ENCODE assay signal across 24 cellular contexts in genomic region chr4:37477126-37477525, GRCh38.
"Had no signal": no experiment of that assay in that cellular context is flagged by ENCODE, and none has a peak within 500 bp of the region (broad histone marks: within the 10 kb centered on the region; RNA-seq: fewer than 3 reads in every experiment).

No MANE protein-coding gene starts in this region.

- ATAC-seq: activated naive CD8-positive, alpha-beta T cell treated with anti-CD3 and anti-CD28 coated beads, Interleukin-2, amount 50 U/mL, for 24 hours; activated T-cell treated with anti-CD3 and anti-CD28 coated beads, Interleukin-2, amount 50 U/mL, for 4 hours; activated T-helper 17 cell treated with anti-CD3 and anti-CD28 coated beads, Interleukin-2, amount 50 U/mL, for 72 hours; gastrocnemius medialis; left cardiac atrium; left ventricle myocardium superior; naive thymus-derived CD4-positive, alpha-beta T cell; stimulated activated memory B cell treated with anti-CD40 and anti-IgM and Interleukin-4, amounts not matched to agents 10 μg/mL and 1 μg/mL and 100 μg/mL, for 72 hours; stimulated activated naive CD8-positive, alpha-beta T cell treated with anti-CD3 and anti-CD28 coated beads, Interleukin-15, amount 100 ng/mL, for 72 hours; upper lobe of right lung had no signal

- H3K4me3 ChIP-seq: gastrocnemius medialis, right atrium auricular region, smooth muscle cell, upper lobe of right lung had no signal

- H3K27me3 ChIP-seq: gastrocnemius medialis, right atrium auricular region, upper lobe of right lung had no signal

- DNase-seq: activated CD4-positive, alpha-beta memory T cell treated with anti-CD3 and anti-CD28 coated beads, Interleukin-2, amount 10 ng/mL, durations not matched to agents 7 days and 5 days; activated CD4-positive, alpha-beta T cell treated with anti-CD3 and anti-CD28 coated beads, Interleukin-2, amount 10 ng/mL, durations not matched to agents 7 days and 5 days; activated CD4-positive, CD25-positive, alpha-beta regulatory T cell treated with anti-CD3 and anti-CD28 coated beads, Interleukin-2, amount 50 U/mL, for 72 hours; activated naive CD8-positive, alpha-beta T cell treated with anti-CD3 and anti-CD28 coated beads, Interleukin-2, amount 50 U/mL, for 24 hours; activated T-cell treated with anti-CD3 and anti-CD28 coated beads, Interleukin-2, amount 50 U/mL, for 4 hours; dermis blood vessel endothelial cell; effector CD4-positive, alpha-beta T cell; gastrocnemius medialis; glutamatergic neuron; left cardiac atrium; left ventricle myocardium superior; naive thymus-derived CD4-positive, alpha-beta T cell; nucleus accumbens; stimulated activated CD4-positive, alpha-beta T cell treated with anti-CD3 and anti-CD28 coated beads, Interleukin-1b, Interleukin-23, amount 100 ng/mL, for 48 hours; stimulated activated CD4-positive, alpha-beta T cell treated with anti-CD3 and anti-CD28 coated beads, Interleukin-4, amount 100 ng/mL, for 4 hours; stimulated activated CD8-positive, alpha-beta memory T cell treated with anti-CD3 and anti-CD28 coated beads, Interleukin-4, amount 100 ng/mL, for 48 hours; stimulated activated naive CD8-positive, alpha-beta T cell treated with anti-CD3 and anti-CD28 coated beads, Interleukin-15, amount 100 ng/mL, for 72 hours; T-helper 1 cell; upper lobe of right lung had no signal

- H3K36me3 ChIP-seq: gastrocnemius medialis, right atrium auricular region, upper lobe of right lung had no signal

- H3K9me3 ChIP-seq: gastrocnemius medialis, right atrium auricular region, upper lobe of right lung had no signal

- H3K27ac ChIP-seq: gastrocnemius medialis, parathyroid adenoma, right atrium auricular region, upper lobe of right lung had no signal

- H3K4me1 ChIP-seq: gastrocnemius medialis, right atrium auricular region, upper lobe of right lung had no signal
